ENCODE assay signal across 25 cellular contexts in genomic region chr21:43858806-43859648, GRCh38. TPM values are rescaled to one million over a fixed set of nuclear protein-coding genes. Genes with fewer than 3 reads are reported as not detected.
DNase-seq lines count a peak whose midpoint lies in the region; ATAC-seq and TF ChIP-seq lines count a peak whose summit lies in the region.
"Had no signal": no experiment of that assay in that cellular context is flagged by ENCODE, and none has a peak within 500 bp of the region (broad histone marks: within the 10 kb centered on the region; RNA-seq: fewer than 3 reads in every experiment).

No MANE protein-coding gene starts in this region.

- H3K4me2 ChIP-seq in GM23338 (no peak overlapping the region), parathyroid adenoma (ENCODE audit: low read length) (no peak overlapping the region)

- H3F3A ChIP-seq in GM23338 (replicated peaks; ENCODE audit: low read depth) = no peaks in the 10 kb centered on the region

- H3K36me3 ChIP-seq in GM23338 (ENCODE audit: insufficient read depth) (no peaks in the 10 kb centered on the region), NT2/D1 (ENCODE audit: insufficient read depth, insufficient read length, low read length) (no peaks in the 10 kb centered on the region), parathyroid adenoma (ENCODE audit: control insufficient read depth, insufficient read depth, low read length) (no peaks in the 10 kb centered on the region)
- H3K36me3 ChIP-seq: BE2C, tibial artery had no signal

- ATAC-seq in GM23338 (peak; percentile 78), left ventricle myocardium superior (peak; percentile 23), HG03469 (IDR thresholded peaks at IDR 0.05; ENCODE audit: unreplicated experiment) (no peak), HG03139 (IDR thresholded peaks at IDR 0.05; ENCODE audit: unreplicated experiment) (no peak)
- ATAC-seq: esophagus mucosa, mucosa of descending colon, sciatic nerve had no signal

- DNase-seq in GM23338 (ENCODE audit: low spot score) = peak; percentile 39
- DNase-seq in NT2/D1 (ENCODE audit: low read depth, low spot score) = no peak
- DNase-seq in left ventricle myocardium superior = no peak
- DNase-seq in iPS-NIHi11 (ENCODE audit: low spot score) = no peak
- DNase-seq: activated CD4-positive, alpha-beta T cell treated with anti-CD3 and anti-CD28 coated beads, Interleukin-2, amount 10 ng/mL, durations not matched to agents 24 days and 14 days; activated gamma-delta T cell; activated T-cell treated with anti-CD3 and anti-CD28 coated beads, Interleukin-2, amount 50 U/mL, for 1 hour; BE2C; Kasumi-1; mucosa of descending colon; NCI-H1436; NCI-H2081 treated with DMSO at 0.1 percent for 48 hours; NCI-H226; NCI-H526 treated with DMSO at 0.1 percent for 48 hours; SHP77 treated with DMSO at 0.1 percent for 48 hours; stimulated activated CD4-positive, alpha-beta T cell treated with anti-CD3 and anti-CD28 coated beads, Interleukin-4, amount 100 ng/mL, for 24 hours; tibial artery had no signal

- 0 out of 2 replicates have a peak overlapping the region, but pooled peaks have one; percentile 52 for H2AFZ ChIP-seq in GM23338
- H2AFZ ChIP-seq in parathyroid adenoma = no peak overlapping the region

- TF ChIP-seq CTCF in GM23338 (conservative IDR thresholded peaks at IDR 0.05; ENCODE audit: low read depth in 2 of 2) = peak; percentile 8 to 58; a peak in 2 of 4 replicates
- TF ChIP-seq CTCF in parathyroid adenoma (IDR thresholded peaks at IDR 0.05) = no peak

- peak overlapping the region; percentile 43 for H3K9ac ChIP-seq in NT2/D1 (ENCODE audit: insufficient read length, low read depth)
- no peak overlapping the region for H3K9ac ChIP-seq in parathyroid adenoma

- no peaks in the 10 kb centered on the region for H4K20me1 ChIP-seq in GM23338 (replicated peaks; ENCODE audit: insufficient read depth)

- H3K4me1 ChIP-seq in GM23338 (ENCODE audit: insufficient read depth) = peaks cover 4% of the 10 kb centered on the region; the same call in 1 of the 2 replicates
- peaks cover 20% of the 10 kb centered on the region for H3K4me1 ChIP-seq in NT2/D1 (ENCODE audit: insufficient read depth, insufficient read length)
- H3K4me1 ChIP-seq in parathyroid adenoma = peaks cover 4% of the 10 kb centered on the region
- H3K4me1 ChIP-seq: BE2C had no signal

- intact Hi-C loops in left ventricle myocardium superior (cut with micrococcal nuclease) = no loop called here

- H3K36me3 Mint-ChIP-seq in GM23338 (ENCODE audit: low read depth) = no peaks in the 10 kb centered on the region
- H3K36me3 Mint-ChIP-seq: CD8-positive, alpha-beta memory T cell had no signal

- H3K9me2 ChIP-seq in GM23338 (ENCODE audit: insufficient read depth) = no peaks in the 10 kb centered on the region

- no peaks in the 10 kb centered on the region for H3K9me3 Mint-ChIP-seq in GM23338
- H3K9me3 Mint-ChIP-seq: activated CD4-positive, alpha-beta T cell treated with anti-CD3 and anti-CD28 coated beads, Interleukin-2, amount 10 ng/mL, durations not matched to agents 24 days and 14 days; CD8-positive, alpha-beta memory T cell; central memory CD8-positive, alpha-beta T cell had no signal

- no peak overlapping the region for H3K4me3 ChIP-seq in GM23338
- no peak overlapping the region for H3K4me3 ChIP-seq in NT2/D1 (ENCODE audit: insufficient read length, low read depth)
- H3K4me3 ChIP-seq in parathyroid adenoma (ENCODE audit: low read depth, low read length) = no peak overlapping the region
- H3K4me3 ChIP-seq: lung, mucosa of descending colon, tibial artery had no signal

- H3K79me2 ChIP-seq in GM23338 (replicated peaks; ENCODE audit: insufficient read depth) = no peaks in the 10 kb centered on the region
- no peaks in the 10 kb centered on the region for H3K79me2 ChIP-seq in parathyroid adenoma

- H3K27ac Mint-ChIP-seq in GM23338 = peak overlapping the region; percentile 45
- H3K27ac Mint-ChIP-seq: activated CD4-positive, alpha-beta T cell treated with anti-CD3 and anti-CD28 coated beads, Interleukin-2, amount 10 ng/mL, durations not matched to agents 24 days and 14 days had no signal

- H3K4me3 Mint-ChIP-seq in GM23338 = no peak overlapping the region; the same call in 2 of the 3 replicates
- H3K4me3 Mint-ChIP-seq: activated CD4-positive, alpha-beta T cell treated with anti-CD3 and anti-CD28 coated beads, Interleukin-2, amount 10 ng/mL, durations not matched to agents 24 days and 14 days; central memory CD8-positive, alpha-beta T cell had no signal

- peaks cover 12% of the 10 kb centered on the region for H3K4me1 Mint-ChIP-seq in GM23338

- H3K27ac ChIP-seq in GM23338 (ENCODE audit: low read depth) (no peak overlapping the region), parathyroid adenoma (peak overlapping the region; percentile 66)
- H3K27ac ChIP-seq: tibial artery had no signal

- H3K9me3 ChIP-seq in NT2/D1 (ENCODE audit: insufficient read depth, low read length) (no peaks in the 10 kb centered on the region), parathyroid adenoma (ENCODE audit: control insufficient read depth, low read length) (no peaks in the 10 kb centered on the region)
- H3K9me3 ChIP-seq: BE2C, mucosa of descending colon, tibial artery had no signal

- H3K27me3 ChIP-seq in GM23338 (ENCODE audit: insufficient read depth) (peaks cover 11% of the 10 kb centered on the region), NT2/D1 (ENCODE audit: insufficient read depth, insufficient read length) (peaks cover 21% of the 10 kb centered on the region), parathyroid adenoma (ENCODE audit: control insufficient read depth, insufficient read depth, low read length) (no peaks in the 10 kb centered on the region)
- H3K27me3 ChIP-seq: BE2C had no signal

- peaks cover 26% of the 10 kb centered on the region for H3K27me3 Mint-ChIP-seq in GM23338 (ENCODE audit: insufficient read depth, low read depth, poor library complexity)
- H3K27me3 Mint-ChIP-seq: activated CD4-positive, alpha-beta T cell treated with anti-CD3 and anti-CD28 coated beads, Interleukin-2, amount 10 ng/mL, durations not matched to agents 24 days and 14 days had no signal

TF ChIP-seq in GM23338, 12 proteins besides CTCF, POLR2A, EP300 and RAD21 (continues in another document):
- TF ChIP-seq POLR2AphosphoS5 (IDR thresholded peaks at IDR 0.05; ENCODE audit: low read depth) (no peak), EZH2 (IDR thresholded peaks at IDR 0.05; ENCODE audit: low read depth, unreplicated experiment) (no peak), ZNF462 (CRISPR knock-in tag; IDR thresholded peaks at IDR 0.05) (no peak), STAT1 (IDR thresholded peaks at IDR 0.05; ENCODE audit: unreplicated experiment) (no peak)

RNA-seq across cellular contexts. Expression of gene AGPAT3, which starts 6.0 kb away (rescaled TPM):
- total RNA-seq in GM23338 (2014; rRNA removed; shearing (Covaris generic)) = 4.4 and 6.1 TPM in 2 replicates
- 1.1 and 2.1 TPM in 2 replicates for polyA plus RNA-seq in GM23338 (2016; fragmentation: Nextera tagmentation; extraction: Ambion mirVana)
- total RNA-seq in left ventricle myocardium superior = 97.6 TPM

Comparison
In these comparisons a context has a peak if more than half of its experiments do, and no peak if none do; other contexts are left out.
1. ATAC-seq: peak in GM23338 (single experiment) and left ventricle myocardium superior (single experiment); none in HG03469 (single experiment) and HG03139 (single experiment).
2. RNA of gene AGPAT3, which starts 6.0 kb away (total RNA-seq): 97.6 TPM in left ventricle myocardium superior (single experiment); 4.4 to 6.1 TPM in GM23338; every median in the first group is over 10 times any median in the second.